In the genomic region with DNA sequence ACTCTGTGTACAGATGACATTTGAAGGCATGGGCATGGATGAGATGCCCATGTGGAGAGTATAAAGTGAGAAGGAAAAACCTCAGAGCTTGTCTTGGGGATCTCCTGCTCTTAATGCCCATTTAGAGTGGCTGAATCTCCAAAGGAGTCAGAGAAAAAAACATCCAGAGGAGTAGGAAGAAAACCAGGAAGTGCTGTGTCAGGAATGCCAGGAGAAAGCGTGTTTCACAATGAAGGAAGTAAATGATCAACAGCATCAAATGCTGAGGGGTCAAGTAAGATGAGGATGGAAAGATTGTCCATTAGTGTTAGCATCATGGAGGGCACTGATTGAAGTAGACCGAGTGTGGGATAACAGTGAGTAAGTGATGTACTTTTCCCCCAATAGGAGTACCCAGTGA, we compare ENCODE assay signal across 21 cellular contexts.
"Had no signal": no experiment of that assay in that cellular context is flagged by ENCODE, and none has a peak within 500 bp of the region (broad histone marks: within the 10 kb centered on the region; RNA-seq: fewer than 3 reads in every experiment).

No MANE protein-coding gene starts in this region.

- H3K4me1 ChIP-seq: esophagus squamous epithelium, gastrocnemius medialis, heart right ventricle, left lung, lower lobe of right lung had no signal

- H3K36me3 ChIP-seq: gastrocnemius medialis had no signal

- H3K27me3 ChIP-seq: esophagus squamous epithelium, gastrocnemius medialis, heart right ventricle, left lung had no signal

- H3K9me3 ChIP-seq: esophagus squamous epithelium, gastrocnemius medialis, heart right ventricle, left lung, lower lobe of right lung had no signal

- H3K27ac ChIP-seq: coronary artery, epithelial cell of prostate, esophagus squamous epithelium, gastrocnemius medialis, heart right ventricle, left lung, lower lobe of right lung had no signal

- H3K4me3 ChIP-seq: coronary artery, esophagus squamous epithelium, gastrocnemius medialis, heart right ventricle, left lung, lower lobe of right lung had no signal

- DNase-seq: effector CD8-positive, alpha-beta T cell; effector memory CD8-positive, alpha-beta T cell; endodermal cell; esophagus squamous epithelium; foreskin fibroblast; foreskin melanocyte; gastrocnemius medialis; glutamatergic neuron; head of caudate nucleus; heart right ventricle; hippocampal formation; immature natural killer cell; left cardiac atrium; left lung; left ventricle myocardium superior; lower lobe of right lung; mesendoderm; midbrain; naive thymus-derived CD4-positive, alpha-beta T cell had no signal
